Comparison of ENCODE assay signal across 8 cellular contexts in the genomic region with DNA sequence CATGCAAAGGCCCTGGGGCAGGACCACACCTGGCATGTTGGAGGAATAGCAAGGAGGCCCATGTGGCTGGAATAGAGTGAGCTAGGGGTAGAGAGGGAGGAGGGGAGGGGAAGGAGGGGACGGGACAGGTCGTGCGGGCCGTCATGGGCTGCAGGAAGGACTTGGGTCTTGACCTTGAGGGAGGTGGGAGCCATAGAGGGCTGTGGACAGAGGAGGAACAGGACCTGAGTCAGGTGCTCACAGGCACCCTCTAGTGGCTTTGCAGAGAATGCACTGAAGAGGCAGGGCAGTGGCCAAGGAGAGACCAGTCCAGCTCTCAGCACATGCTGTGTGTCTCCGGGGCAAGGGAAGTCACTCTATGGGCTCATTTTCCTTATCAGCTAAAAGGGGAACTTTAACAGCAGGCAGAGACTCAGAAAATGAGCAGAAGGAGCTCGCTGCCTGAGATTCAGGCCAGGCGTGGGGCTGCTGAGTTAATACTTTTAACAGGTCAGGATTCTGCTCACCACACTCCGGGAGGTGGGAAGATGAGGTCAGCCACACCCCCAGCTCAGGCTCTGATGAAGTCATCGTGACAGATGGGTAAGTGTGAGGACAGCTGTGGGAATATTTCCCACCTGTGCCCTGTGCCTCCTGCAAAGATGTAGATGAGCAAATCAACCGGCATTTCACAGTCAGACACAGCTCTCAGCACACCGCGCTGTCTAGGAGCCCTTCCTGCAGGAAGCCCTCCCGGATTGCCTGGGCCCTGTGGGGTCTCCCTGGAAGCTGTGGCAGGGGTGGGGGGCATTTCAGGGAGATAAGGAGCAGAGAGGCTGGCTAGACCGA. TPM values are rescaled to one million over a fixed set of nuclear protein-coding genes. Genes with fewer than 3 reads are reported as not detected.
DNase-seq lines count a peak whose midpoint lies in the region; ATAC-seq, FAIRE-seq and TF ChIP-seq lines count a peak whose summit lies in the region.

No MANE protein-coding gene starts in this region.

- H3K4me1 ChIP-seq in Panc1 (ENCODE audit: control insufficient read depth, insufficient read depth, low read length) (peaks cover 3% of the 10 kb centered on the region; the same call in 1 of the 2 replicates), pancreas (peaks cover 0 to 8% (median 0%) of the 10 kb centered on the region in 3 donors)

- in situ Hi-C loops in Panc1 (cut with HindIII; ENCODE audit: low pct_unique_long_range_greater_than_20kb, low sequenced_read_pairs), result no loop called here

- no peaks in the 10 kb centered on the region for H3K36me3 Mint-ChIP-seq in activated T-helper 2 cell treated with anti-CD3 and anti-CD28 coated beads, Interferon-gamma antibody, Interleukin-2, Interleukin-4, amounts not matched to agents 10 μg/mL and 5 μg/mL and 100 μg/mL, durations not matched to agents 14 hours and 24 hours and 36 hours (ENCODE audit: low read depth)

- H3K27ac Mint-ChIP-seq in activated T-helper 2 cell treated with anti-CD3 and anti-CD28 coated beads, Interferon-gamma antibody, Interleukin-2, Interleukin-4, amounts not matched to agents 10 μg/mL and 5 μg/mL and 100 μg/mL, durations not matched to agents 14 hours and 24 hours and 36 hours, result peak overlapping the region; percentile 63

- ATAC-seq in Panc1 (peak; percentile 84), pancreas (peak; percentile 70 to 86 (median 82)), HG03280 (IDR thresholded peaks at IDR 0.05; ENCODE audit: unreplicated experiment) (no peak)

- no peak overlapping the region for H3K4me3 ChIP-seq in Panc1 (ENCODE audit: low read depth in 2 of 2, low read length in 2 of 2)
- no peak overlapping the region for H3K4me3 ChIP-seq in pancreas

- WGBS in pancreas, 2 donors, result 13 to 22% methylated on average over 14 of the region's 14 CpGs

- H3K9me3 ChIP-seq in Panc1 (ENCODE audit: control insufficient read depth, insufficient read depth, low read depth, low read length) (no peaks in the 10 kb centered on the region), pancreas (no peaks in the 10 kb centered on the region)

- DNase-seq in COLO668 (lab: John Stamatoyannopoulos, UW; ENCODE audit: unreplicated experiment), result peak; percentile 49
- peak; percentile 67 for DNase-seq in HPDE6-E6E7 (ENCODE audit: extremely low spot score)
- DNase-seq in Panc1 (ENCODE audit: low read depth, low spot score), result peak; percentile 80
- DNase-seq in activated T-helper 2 cell treated with anti-CD3 and anti-CD28 coated beads, Interferon-gamma antibody, Interleukin-2, Interleukin-4, amounts not matched to agents 10 μg/mL and 5 μg/mL and 100 μg/mL, durations not matched to agents 14 hours and 24 hours and 36 hours (ENCODE audit: low spot score), result peak; percentile 43
- DNase-seq in germinal center (ENCODE audit: low spot score), result peak; percentile 58
- peak in 5 of 6 donors; percentile 56 to 70 (median 63) for DNase-seq in pancreas
- DNase-seq in dedifferentiated amniotic fluid mesenchymal stem cell (ENCODE audit: extremely low spot score), result no peak

- H3K4me1 Mint-ChIP-seq in activated T-helper 2 cell treated with anti-CD3 and anti-CD28 coated beads, Interferon-gamma antibody, Interleukin-2, Interleukin-4, amounts not matched to agents 10 μg/mL and 5 μg/mL and 100 μg/mL, durations not matched to agents 14 hours and 24 hours and 36 hours (ENCODE audit: low read depth), result peaks cover 17% of the 10 kb centered on the region

- CTCF ChIA-PET in Panc1 (lab: Charles Lee), result interaction anchor here (0.8 to 2.0 kb wide), 3 partner anchors 49 to 66 kb away, joined by 3 to 6 read pairs (median 3); no protein-coding TSS in a partner anchor

- H3K36me3 ChIP-seq in Panc1 (ENCODE audit: control insufficient read depth, insufficient read depth, low read length) (no peaks in the 10 kb centered on the region), pancreas (no peaks in the 10 kb centered on the region)

- no peaks in the 10 kb centered on the region for H3K27me3 ChIP-seq in Panc1 (ENCODE audit: control insufficient read depth, insufficient read depth, low read length)
- H3K27me3 ChIP-seq in pancreas, result no peaks in the 10 kb centered on the region

- no peak overlapping the region for H3K27ac ChIP-seq in Panc1 (ENCODE audit: low read length)
- no peak overlapping the region for H3K27ac ChIP-seq in pancreas

- no TSS peak for BruUV-seq in Panc1 (replicated peaks; lab: Mats Ljungman, UMichigan)

- POLR2A ChIA-PET in Panc1 (lab: Charles Lee), result interaction anchor here (0.6 kb wide), 1 partner anchor 103 kb away, joined by 4 read pairs; no protein-coding TSS in a partner anchor

- intact Hi-C loops in Panc1 (cut with micrococcal nuclease; ENCODE audit: unreplicated experiment), result no loop called here
- intact Hi-C loops in activated T-helper 2 cell treated with anti-CD3 and anti-CD28 coated beads, Interferon-gamma antibody, Interleukin-2, Interleukin-4, amounts not matched to agents 10 μg/mL and 5 μg/mL and 100 μg/mL, durations not matched to agents 14 hours and 24 hours and 36 hours (cut with micrococcal nuclease), result no loop called here
- intact Hi-C loops in pancreas (cut with DNase I), result loop anchor here in 2 of 3 donors (5.0 kb wide), 1 partner anchor 56 kb away; no protein-coding TSS in a partner anchor

- no peak overlapping the region for H3K4me3 Mint-ChIP-seq in activated T-helper 2 cell treated with anti-CD3 and anti-CD28 coated beads, Interferon-gamma antibody, Interleukin-2, Interleukin-4, amounts not matched to agents 10 μg/mL and 5 μg/mL and 100 μg/mL, durations not matched to agents 14 hours and 24 hours and 36 hours (ENCODE audit: low read depth)

- FAIRE-seq in pancreas (lab: Jason Lieb, UNC), result no peak

- TF ChIP-seq CTCF in Panc1 (IDR thresholded peaks at IDR 0.05), result peak; percentile 90
- peak; percentile 33 to 66 (median 52) for TF ChIP-seq CTCF in pancreas (IDR thresholded peaks at IDR 0.05)

- no peaks in the 10 kb centered on the region for H3K27me3 Mint-ChIP-seq in activated T-helper 2 cell treated with anti-CD3 and anti-CD28 coated beads, Interferon-gamma antibody, Interleukin-2, Interleukin-4, amounts not matched to agents 10 μg/mL and 5 μg/mL and 100 μg/mL, durations not matched to agents 14 hours and 24 hours and 36 hours (ENCODE audit: low read depth)

- H3K9me3 Mint-ChIP-seq in activated T-helper 2 cell treated with anti-CD3 and anti-CD28 coated beads, Interferon-gamma antibody, Interleukin-2, Interleukin-4, amounts not matched to agents 10 μg/mL and 5 μg/mL and 100 μg/mL, durations not matched to agents 14 hours and 24 hours and 36 hours, result no peaks in the 10 kb centered on the region

RNA-seq across cellular contexts. Expression of gene TNFAIP8L1, which starts 6.0 kb away (rescaled TPM):
- total RNA-seq in Panc1 (2021; ENCODE audit: unreplicated experiment), result 4.8 TPM
- 3.8 TPM for polyA plus RNA-seq in Panc1 (2012; ENCODE audit: insufficient read length)
- total RNA-seq in activated T-helper 2 cell treated with anti-CD3 and anti-CD28 coated beads, Interferon-gamma antibody, Interleukin-2, Interleukin-4, amounts not matched to agents 10 μg/mL and 5 μg/mL and 100 μg/mL, durations not matched to agents 14 hours and 24 hours and 36 hours, result 16.1 and 16.9 TPM in 2 replicates
- 1 to 10 TPM; 1.2 to 3.3 (median 1.6) TPM for total RNA-seq in pancreas
- polyA plus RNA-seq in pancreas, result 1 to 10 TPM; 3.5 to 3.6 TPM

RNA-seq across cellular contexts. Expression of gene MYDGF, which starts 36.8 kb away (rescaled TPM):
- total RNA-seq in Panc1 (2021; ENCODE audit: unreplicated experiment), result 78.1 TPM
- 190 TPM for polyA plus RNA-seq in Panc1 (2012; ENCODE audit: insufficient read length)
- total RNA-seq in activated T-helper 2 cell treated with anti-CD3 and anti-CD28 coated beads, Interferon-gamma antibody, Interleukin-2, Interleukin-4, amounts not matched to agents 10 μg/mL and 5 μg/mL and 100 μg/mL, durations not matched to agents 14 hours and 24 hours and 36 hours, result 105 and 110 TPM in 2 replicates
- 100 to 1,000 TPM in 1 of 6 donors, 10 to 100 TPM in 5; 56.7 to 102 (median 66.4) TPM for total RNA-seq in pancreas
- polyA plus RNA-seq in pancreas, result 10 to 100 TPM; 50.3 to 80.6 TPM

Comparison
In these comparisons a context has a peak if more than half of its experiments do, and no peak if none do; other contexts are left out.
1. intact Hi-C loops: an anchor here in pancreas (5.0 kb wide); none called in Panc1 and activated T-helper 2 cell treated with anti-CD3 and anti-CD28 coated beads, Interferon-gamma antibody, Interleukin-2, Interleukin-4, amounts not matched to agents 10 μg/mL and 5 μg/mL and 100 μg/mL, durations not matched to agents 14 hours and 24 hours and 36 hours.